ENCODE assay signal across 1 cellular context in the genomic region with DNA sequence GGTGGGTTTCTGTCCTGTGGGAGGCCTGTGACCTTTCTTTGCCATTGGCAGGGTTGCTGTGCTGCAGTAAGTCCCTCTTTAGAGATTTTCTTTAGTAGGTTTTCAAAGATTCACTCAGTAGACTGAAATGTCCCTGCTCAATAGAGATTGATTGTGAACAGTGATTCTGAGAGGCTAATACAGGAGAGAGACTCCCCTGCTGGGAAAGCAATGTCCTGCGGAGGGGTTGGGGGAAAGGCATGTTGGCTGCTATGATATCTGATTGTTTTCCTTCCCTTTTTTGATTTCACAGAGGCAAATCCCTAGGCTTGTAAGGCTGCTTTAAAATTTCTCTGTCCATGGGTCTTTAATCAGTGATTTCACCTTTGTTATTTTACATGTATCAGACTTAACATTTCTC.
TF ChIP-seq lines count a peak whose summit lies in the region.

No MANE protein-coding gene starts in this region.

TF ChIP-seq in GM23338, 12 proteins besides CTCF, POLR2A, EP300 and RAD21 (continued from another document):
- TF ChIP-seq, protein P1, sequence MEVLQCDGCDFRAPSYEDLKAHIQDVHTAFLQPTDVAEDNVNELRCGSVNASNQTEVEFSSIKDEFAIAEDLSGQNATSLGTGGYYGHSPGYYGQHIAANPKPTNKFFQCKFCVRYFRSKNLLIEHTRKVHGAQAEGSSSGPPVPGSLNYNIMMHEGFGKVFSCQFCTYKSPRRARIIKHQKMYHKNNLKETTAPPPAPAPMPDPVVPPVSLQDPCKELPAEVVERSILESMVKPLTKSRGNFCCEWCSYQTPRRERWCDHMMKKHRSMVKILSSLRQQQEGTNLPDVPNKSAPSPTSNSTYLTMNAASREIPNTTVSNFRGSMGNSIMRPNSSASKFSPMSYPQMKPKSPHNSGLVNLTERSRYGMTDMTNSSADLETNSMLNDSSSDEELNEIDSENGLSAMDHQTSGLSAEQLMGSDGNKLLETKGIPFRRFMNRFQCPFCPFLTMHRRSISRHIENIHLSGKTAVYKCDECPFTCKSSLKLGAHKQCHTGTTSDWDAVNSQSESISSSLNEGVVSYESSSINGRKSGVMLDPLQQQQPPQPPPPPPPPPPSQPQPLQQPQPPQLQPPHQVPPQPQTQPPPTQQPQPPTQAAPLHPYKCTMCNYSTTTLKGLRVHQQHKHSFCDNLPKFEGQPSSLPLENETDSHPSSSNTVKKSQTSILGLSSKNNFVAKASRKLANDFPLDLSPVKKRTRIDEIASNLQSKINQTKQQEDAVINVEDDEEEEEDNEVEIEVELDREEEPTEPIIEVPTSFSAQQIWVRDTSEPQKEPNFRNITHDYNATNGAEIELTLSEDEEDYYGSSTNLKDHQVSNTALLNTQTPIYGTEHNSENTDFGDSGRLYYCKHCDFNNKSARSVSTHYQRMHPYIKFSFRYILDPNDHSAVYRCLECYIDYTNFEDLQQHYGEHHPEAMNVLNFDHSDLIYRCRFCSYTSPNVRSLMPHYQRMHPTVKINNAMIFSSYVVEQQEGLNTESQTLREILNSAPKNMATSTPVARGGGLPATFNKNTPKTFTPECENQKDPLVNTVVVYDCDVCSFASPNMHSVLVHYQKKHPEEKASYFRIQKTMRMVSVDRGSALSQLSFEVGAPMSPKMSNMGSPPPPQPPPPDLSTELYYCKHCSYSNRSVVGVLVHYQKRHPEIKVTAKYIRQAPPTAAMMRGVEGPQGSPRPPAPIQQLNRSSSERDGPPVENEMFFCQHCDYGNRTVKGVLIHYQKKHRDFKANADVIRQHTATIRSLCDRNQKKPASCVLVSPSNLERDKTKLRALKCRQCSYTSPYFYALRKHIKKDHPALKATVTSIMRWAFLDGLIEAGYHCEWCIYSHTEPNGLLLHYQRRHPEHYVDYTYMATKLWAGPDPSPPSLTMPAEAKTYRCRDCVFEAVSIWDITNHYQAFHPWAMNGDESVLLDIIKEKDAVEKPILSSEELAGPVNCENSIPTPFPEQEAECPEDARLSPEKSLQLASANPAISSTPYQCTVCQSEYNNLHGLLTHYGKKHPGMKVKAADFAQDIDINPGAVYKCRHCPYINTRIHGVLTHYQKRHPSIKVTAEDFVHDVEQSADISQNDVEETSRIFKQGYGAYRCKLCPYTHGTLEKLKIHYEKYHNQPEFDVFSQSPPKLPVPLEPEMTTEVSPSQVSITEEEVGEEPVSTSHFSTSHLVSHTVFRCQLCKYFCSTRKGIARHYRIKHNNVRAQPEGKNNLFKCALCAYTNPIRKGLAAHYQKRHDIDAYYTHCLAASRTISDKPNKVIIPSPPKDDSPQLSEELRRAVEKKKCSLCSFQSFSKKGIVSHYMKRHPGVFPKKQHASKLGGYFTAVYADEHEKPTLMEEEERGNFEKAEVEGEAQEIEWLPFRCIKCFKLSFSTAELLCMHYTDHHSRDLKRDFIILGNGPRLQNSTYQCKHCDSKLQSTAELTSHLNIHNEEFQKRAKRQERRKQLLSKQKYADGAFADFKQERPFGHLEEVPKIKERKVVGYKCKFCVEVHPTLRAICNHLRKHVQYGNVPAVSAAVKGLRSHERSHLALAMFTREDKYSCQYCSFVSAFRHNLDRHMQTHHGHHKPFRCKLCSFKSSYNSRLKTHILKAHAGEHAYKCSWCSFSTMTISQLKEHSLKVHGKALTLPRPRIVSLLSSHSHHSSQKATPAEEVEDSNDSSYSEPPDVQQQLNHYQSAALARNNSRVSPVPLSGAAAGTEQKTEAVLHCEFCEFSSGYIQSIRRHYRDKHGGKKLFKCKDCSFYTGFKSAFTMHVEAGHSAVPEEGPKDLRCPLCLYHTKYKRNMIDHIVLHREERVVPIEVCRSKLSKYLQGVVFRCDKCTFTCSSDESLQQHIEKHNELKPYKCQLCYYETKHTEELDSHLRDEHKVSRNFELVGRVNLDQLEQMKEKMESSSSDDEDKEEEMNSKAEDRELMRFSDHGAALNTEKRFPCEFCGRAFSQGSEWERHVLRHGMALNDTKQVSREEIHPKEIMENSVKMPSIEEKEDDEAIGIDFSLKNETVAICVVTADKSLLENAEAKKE (CRISPR knock-in tag; IDR thresholded peaks at IDR 0.05) = no peak
- no peak for TF ChIP-seq EZH2phosphoT487 (IDR thresholded peaks at IDR 0.05; ENCODE audit: unreplicated experiment)
- TF ChIP-seq EZH2 (IDR thresholded peaks at IDR 0.05; ENCODE audit: low read depth, unreplicated experiment) = no peak
- TF ChIP-seq, protein P2, sequence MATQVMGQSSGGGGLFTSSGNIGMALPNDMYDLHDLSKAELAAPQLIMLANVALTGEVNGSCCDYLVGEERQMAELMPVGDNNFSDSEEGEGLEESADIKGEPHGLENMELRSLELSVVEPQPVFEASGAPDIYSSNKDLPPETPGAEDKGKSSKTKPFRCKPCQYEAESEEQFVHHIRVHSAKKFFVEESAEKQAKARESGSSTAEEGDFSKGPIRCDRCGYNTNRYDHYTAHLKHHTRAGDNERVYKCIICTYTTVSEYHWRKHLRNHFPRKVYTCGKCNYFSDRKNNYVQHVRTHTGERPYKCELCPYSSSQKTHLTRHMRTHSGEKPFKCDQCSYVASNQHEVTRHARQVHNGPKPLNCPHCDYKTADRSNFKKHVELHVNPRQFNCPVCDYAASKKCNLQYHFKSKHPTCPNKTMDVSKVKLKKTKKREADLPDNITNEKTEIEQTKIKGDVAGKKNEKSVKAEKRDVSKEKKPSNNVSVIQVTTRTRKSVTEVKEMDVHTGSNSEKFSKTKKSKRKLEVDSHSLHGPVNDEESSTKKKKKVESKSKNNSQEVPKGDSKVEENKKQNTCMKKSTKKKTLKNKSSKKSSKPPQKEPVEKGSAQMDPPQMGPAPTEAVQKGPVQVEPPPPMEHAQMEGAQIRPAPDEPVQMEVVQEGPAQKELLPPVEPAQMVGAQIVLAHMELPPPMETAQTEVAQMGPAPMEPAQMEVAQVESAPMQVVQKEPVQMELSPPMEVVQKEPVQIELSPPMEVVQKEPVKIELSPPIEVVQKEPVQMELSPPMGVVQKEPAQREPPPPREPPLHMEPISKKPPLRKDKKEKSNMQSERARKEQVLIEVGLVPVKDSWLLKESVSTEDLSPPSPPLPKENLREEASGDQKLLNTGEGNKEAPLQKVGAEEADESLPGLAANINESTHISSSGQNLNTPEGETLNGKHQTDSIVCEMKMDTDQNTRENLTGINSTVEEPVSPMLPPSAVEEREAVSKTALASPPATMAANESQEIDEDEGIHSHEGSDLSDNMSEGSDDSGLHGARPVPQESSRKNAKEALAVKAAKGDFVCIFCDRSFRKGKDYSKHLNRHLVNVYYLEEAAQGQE (IDR thresholded peaks at IDR 0.05; ENCODE audit: unreplicated experiment) = no peak
- no peak for TF ChIP-seq CREB1 (CRISPR knock-in tag; IDR thresholded peaks at IDR 0.05; ENCODE audit: low read depth)
